22 cellular contexts compared by ENCODE assay signal in the genomic region with DNA sequence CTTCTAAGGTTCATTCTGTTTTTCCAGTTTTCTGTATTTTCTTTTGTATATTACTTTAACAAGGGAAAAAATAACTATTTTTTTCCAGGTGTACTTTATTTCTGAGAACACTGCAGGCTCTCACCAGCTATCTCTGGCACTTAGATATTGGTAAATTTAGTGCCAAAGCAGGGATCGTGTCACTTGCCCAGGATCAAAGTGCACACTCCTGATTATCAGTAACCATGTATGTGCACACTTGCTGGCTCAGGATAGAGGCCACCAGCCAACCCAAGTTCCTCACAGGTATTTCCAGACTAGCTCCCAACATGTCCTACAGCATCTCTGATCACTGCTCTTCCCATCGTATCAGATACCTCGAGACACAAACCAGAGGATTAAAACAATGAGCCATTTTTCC.
"Had no signal": no experiment of that assay in that cellular context is flagged by ENCODE, and none has a peak within 500 bp of the region (broad histone marks: within the 10 kb centered on the region; RNA-seq: fewer than 3 reads in every experiment).

No MANE protein-coding gene starts in this region.

- H3K4me1 ChIP-seq: parathyroid adenoma, prostate gland, uterus had no signal

- H3K9me3 Mint-ChIP-seq: dendritic cell treated with granulocyte-macrophage colony-stimulating factor and Interleukin-4, amounts not matched to agents 40 ng/mL and 50 ng/mL, for 4 days; effector memory CD8-positive, alpha-beta T cell; memory B cell; mesothelial cell of epicardium; natural killer cell; neural crest cell; type B pancreatic cell had no signal

- H3K27ac Mint-ChIP-seq: dendritic cell treated with granulocyte-macrophage colony-stimulating factor and Interleukin-4, amounts not matched to agents 40 ng/mL and 50 ng/mL, for 4 days; effector memory CD8-positive, alpha-beta T cell; memory B cell; mesothelial cell of epicardium; natural killer cell; type B pancreatic cell had no signal

- H3K36me3 ChIP-seq: esophagus squamous epithelium, gastroesophageal sphincter, left lung, lower lobe of right lung, prostate gland, suprapubic skin, thyroid gland, uterus had no signal

- DNase-seq: effector memory CD8-positive, alpha-beta T cell; esophagus squamous epithelium; foreskin fibroblast; glutamatergic neuron; islet precursor cell; left lung; lower lobe of right lung; natural killer cell; stimulated activated CD4-positive, alpha-beta T cell treated with anti-CD3 and anti-CD28 coated beads, Interleukin-2, amount 100 ng/mL, for 24 hours; stimulated activated naive CD4-positive, alpha-beta T cell; thyroid gland; uterus had no signal

- H3K36me3 Mint-ChIP-seq: memory B cell, mesothelial cell of epicardium, natural killer cell, type B pancreatic cell had no signal

- H3K4me3 ChIP-seq: esophagus squamous epithelium, gastroesophageal sphincter, left lung, lower lobe of right lung, prostate gland, suprapubic skin, thyroid gland, uterus had no signal

- H3K27ac ChIP-seq: esophagus squamous epithelium, gastroesophageal sphincter, left lung, lower lobe of right lung, parathyroid adenoma, prostate gland, suprapubic skin, thyroid gland, uterus had no signal

- H3K9me3 ChIP-seq: esophagus squamous epithelium, gastroesophageal sphincter, left lung, lower lobe of right lung, prostate gland, suprapubic skin, thyroid gland, uterus had no signal

- H3K9ac ChIP-seq: parathyroid adenoma had no signal

- H3K27me3 ChIP-seq: esophagus squamous epithelium, gastroesophageal sphincter, left lung, suprapubic skin, thyroid gland, uterus had no signal

- H3K27me3 Mint-ChIP-seq: memory B cell had no signal

- H3K79me2 ChIP-seq: parathyroid adenoma had no signal

- ATAC-seq: effector memory CD8-positive, alpha-beta T cell; gastroesophageal sphincter; left lung; lower lobe of right lung; natural killer cell; sciatic nerve had no signal

- H2AFZ ChIP-seq: parathyroid adenoma had no signal

- H3K4me3 Mint-ChIP-seq: dendritic cell treated with granulocyte-macrophage colony-stimulating factor and Interleukin-4, amounts not matched to agents 40 ng/mL and 50 ng/mL, for 4 days; effector memory CD8-positive, alpha-beta T cell; memory B cell; mesothelial cell of epicardium; natural killer cell; neural crest cell; type B pancreatic cell had no signal
